ENCODE assay signal across 1 cellular context in the genomic region with DNA sequence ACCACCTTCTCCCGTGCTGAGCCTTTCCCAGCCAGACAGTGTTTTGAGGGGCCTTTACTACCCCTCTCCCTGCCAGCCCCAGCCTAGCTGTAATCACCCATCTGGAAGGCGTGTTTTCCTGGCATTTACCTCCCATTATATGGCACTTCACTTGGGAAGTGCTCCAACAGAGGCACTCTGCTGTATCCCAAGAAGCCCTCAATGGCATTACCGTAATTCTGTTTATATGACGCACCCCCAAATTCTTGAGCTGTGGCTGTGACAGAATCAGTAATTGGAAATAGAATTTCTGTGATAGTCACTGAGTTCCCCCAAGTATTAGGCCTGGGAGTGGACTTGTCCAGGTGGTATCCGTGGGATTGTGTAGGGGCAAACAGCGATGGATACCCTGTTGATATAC.
TF ChIP-seq lines count a peak whose summit lies in the region.

No MANE protein-coding gene starts in this region.

TF ChIP-seq in K562, 482 proteins besides CTCF, POLR2A, EP300 and RAD21:
- TF ChIP-seq CHD7 (IDR thresholded peaks at IDR 0.05; ENCODE audit: low read depth, low read length) = peak; percentile 88
- TF ChIP-seq HNRNPUL1 (IDR thresholded peaks at IDR 0.05; ENCODE audit: low read length) = no peak
